8 cellular contexts compared by ENCODE assay signal in genomic region chr12:55817352-55818139, GRCh38. TPM values are rescaled to one million over a fixed set of nuclear protein-coding genes. Genes with fewer than 3 reads are reported as not detected.
A peak's percentile ranks its signal among the peaks of the same experiment; 100 is the strongest.
DNase-seq lines count a peak whose midpoint lies in the region; ATAC-seq, FAIRE-seq and TF ChIP-seq lines count a peak whose summit lies in the region.

ORMDL2 (plus strand) TSS chr12:55818041; CDS start chr12:55819000, 959 bp downstream.
SARNP (minus strand) TSS chr12:55817724; CDS start chr12:55817701, 23 bp downstream.

- H3K4me2 ChIP-seq in DOHH2 (ENCODE audit: low read length) = peak within 1 kb of the TSS; percentile 74
- peak within 1 kb of the TSS; percentile 98 for H3K4me2 ChIP-seq in GM23248 (ENCODE audit: unreplicated experiment)
- peak within 1 kb of the TSS; percentile 90 for H3K4me2 ChIP-seq in Karpas-422 (ENCODE audit: low read depth, low read length, poor library complexity, severe bottlenecking)

- H2AFZ ChIP-seq in GM23248 = peak within 1 kb of the TSS; percentile 89
- peak within 1 kb of the TSS; percentile 53 for H2AFZ ChIP-seq in Karpas-422 (ENCODE audit: low read length)

- H4K20me1 ChIP-seq in DOHH2 (ENCODE audit: control insufficient read depth, insufficient read depth, low read depth, low read length) = peaks cover 11% of the 10 kb centered on the region; the same call in 1 of the 2 replicates
- peaks cover 4% of the 10 kb centered on the region; the same call in 1 of the 2 replicates for H4K20me1 ChIP-seq in GM23248 (ENCODE audit: insufficient read depth)
- H4K20me1 ChIP-seq in Karpas-422 (ENCODE audit: insufficient read depth, low read depth, low read length) = peaks cover 3% of the 10 kb centered on the region; the same call in 1 of the 2 replicates

- H3K79me2 ChIP-seq in DOHH2 (ENCODE audit: control insufficient read depth, low read length) (peaks cover 81% of the 10 kb centered on the region), GM23248 (ENCODE audit: insufficient read depth) (peaks cover 78% of the 10 kb centered on the region), Karpas-422 (ENCODE audit: low read length) (peaks cover 73% of the 10 kb centered on the region)

- no peaks in the 10 kb centered on the region for H3K27me3 Mint-ChIP-seq in activated T-cell treated with anti-CD3 and anti-CD28 coated beads, Interleukin-2, amount 50 U/mL, for 72 hours (ENCODE audit: low read depth)

- no peak within 1 kb of the TSS for H3K27ac Mint-ChIP-seq in activated T-cell treated with anti-CD3 and anti-CD28 coated beads, Interleukin-2, amount 50 U/mL, for 72 hours

- peak; percentile 100 for DNase-seq in GM23248
- peak; percentile 100 for DNase-seq in Karpas-422
- peak; percentile 99 for DNase-seq in RCC 7860 (ENCODE audit: low spot score)
- peak; percentile 94 to 98 for DNase-seq in activated T-cell treated with anti-CD3 and anti-CD28 coated beads, Interleukin-2, amount 50 U/mL, for 72 hours
- peak; percentile 95 for DNase-seq in esophagus squamous epithelium (lab: John Stamatoyannopoulos, UW)
- DNase-seq in stimulated activated CD8-positive, alpha-beta memory T cell treated with anti-CD3 and anti-CD28 coated beads, Interleukin-7, amount 100 ng/mL, for 4 hours (ENCODE audit: low read depth in 2 of 2) = peak; percentile 91 to 98

- no peaks in the 10 kb centered on the region for H3K9me3 Mint-ChIP-seq in activated T-cell treated with anti-CD3 and anti-CD28 coated beads, Interleukin-2, amount 50 U/mL, for 72 hours

- H3K9me3 ChIP-seq in DOHH2 (ENCODE audit: control insufficient read depth, insufficient read depth, low read length) (no peaks in the 10 kb centered on the region), GM23248 (ENCODE audit: low read depth) (no peaks in the 10 kb centered on the region), Karpas-422 (ENCODE audit: low read length) (no peaks in the 10 kb centered on the region), esophagus squamous epithelium (no peaks in the 10 kb centered on the region), muscle layer of duodenum (ENCODE audit: control insufficient read depth in 1 of 2, low read length in 2 of 2) (no peaks in the 10 kb centered on the region)

- WGBS in GM23248 (ENCODE audit: low coverage in 1 of 2, low lambda C conversion rate in 2 of 2, missing lambda C conversion rate in 2 of 2), 2 experiments = 1% methylated on average over 38 of the region's 38 CpGs
- 0 to 1% methylated on average over 37 of the region's 38 CpGs for WGBS in esophagus squamous epithelium, 2 donors

- H3K4me1 Mint-ChIP-seq in activated T-cell treated with anti-CD3 and anti-CD28 coated beads, Interleukin-2, amount 50 U/mL, for 72 hours (ENCODE audit: low read depth) = peaks cover 46% of the 10 kb centered on the region

- H3K36me3 Mint-ChIP-seq in activated T-cell treated with anti-CD3 and anti-CD28 coated beads, Interleukin-2, amount 50 U/mL, for 72 hours (ENCODE audit: insufficient read depth in 2 of 2) = peaks cover 9 to 17% of the 10 kb centered on the region in 2 donors

- intact Hi-C loops in esophagus squamous epithelium (cut with DNase I) = no loop called here

- H3K27me3 ChIP-seq in DOHH2 (ENCODE audit: control insufficient read depth, low read length) (no peaks in the 10 kb centered on the region), GM23248 (replicated peaks; ENCODE audit: insufficient read depth) (no peaks in the 10 kb centered on the region), Karpas-422 (ENCODE audit: low read length) (no peaks in the 10 kb centered on the region), esophagus squamous epithelium (no peaks in the 10 kb centered on the region), muscle layer of duodenum (ENCODE audit: low read depth, low read length) (no peaks in the 10 kb centered on the region)

- peak; percentile 96 to 97 for ATAC-seq in activated T-cell treated with anti-CD3 and anti-CD28 coated beads, Interleukin-2, amount 50 U/mL, for 72 hours (replicated peaks in 1 of 2)

- H3K4me1 ChIP-seq in DOHH2 (ENCODE audit: control insufficient read depth, low read length) (peaks cover 36% of the 10 kb centered on the region), GM23248 (ENCODE audit: insufficient read depth) (peaks cover 25% of the 10 kb centered on the region), Karpas-422 (ENCODE audit: low read length) (peaks cover 26% of the 10 kb centered on the region), esophagus squamous epithelium (peaks cover 0 to 58% (median 37%) of the 10 kb centered on the region in 3 donors), muscle layer of duodenum (ENCODE audit: control insufficient read depth in 1 of 2, insufficient read depth in 2 of 2, low read length in 2 of 2) (peaks cover 7 to 45% of the 10 kb centered on the region in 2 donors)

- in situ Hi-C loops in GM23248 (cut with MboI) = no loop called here

- H3K9me2 ChIP-seq in DOHH2 (replicated peaks; ENCODE audit: control insufficient read depth, low read length) (no peaks in the 10 kb centered on the region), GM23248 (ENCODE audit: insufficient read depth) (no peaks in the 10 kb centered on the region), Karpas-422 (replicated peaks; ENCODE audit: insufficient read depth, low read length) (no peaks in the 10 kb centered on the region)

- no peak within 1 kb of the TSS for H3K4me3 Mint-ChIP-seq in activated T-cell treated with anti-CD3 and anti-CD28 coated beads, Interleukin-2, amount 50 U/mL, for 72 hours

- H3K9ac ChIP-seq in GM23248 (peak within 1 kb of the TSS; percentile 89), Karpas-422 (ENCODE audit: low read length) (peak within 1 kb of the TSS; percentile 87)

- peaks cover 91% of the 10 kb centered on the region for H3K36me3 ChIP-seq in DOHH2 (ENCODE audit: control insufficient read depth, low read length)
- H3K36me3 ChIP-seq in GM23248 (ENCODE audit: low read depth) = peaks cover 34% of the 10 kb centered on the region
- peaks cover 50% of the 10 kb centered on the region for H3K36me3 ChIP-seq in Karpas-422 (ENCODE audit: insufficient read depth, low read length)
- H3K36me3 ChIP-seq in esophagus squamous epithelium = peaks cover 6 to 68% (median 23%) of the 10 kb centered on the region in 3 donors
- peaks cover 30 to 33% of the 10 kb centered on the region in 2 donors for H3K36me3 ChIP-seq in muscle layer of duodenum (ENCODE audit: control insufficient read depth in 1 of 2, insufficient read depth in 2 of 2, low read length in 2 of 2)

- peak in 3 of 4 donors; percentile 34 to 85 (median 75) for TF ChIP-seq POLR2A in esophagus squamous epithelium (IDR thresholded peaks at IDR 0.05)

- peak; percentile 95 for FAIRE-seq in RCC 7860 (lab: Jason Lieb, UNC)

- H3K4me3 ChIP-seq in DOHH2 (ENCODE audit: low read length) (peak within 1 kb of the TSS; percentile 88), GM23248 (peak within 1 kb of the TSS; percentile 96), Karpas-422 (ENCODE audit: low read length) (peak within 1 kb of the TSS; percentile 91), esophagus squamous epithelium (peak within 1 kb of the TSS; percentile 53 to 94 (median 70)), muscle layer of duodenum (ENCODE audit: low read depth in 1 of 2, low read length in 2 of 2) (peak within 1 kb of the TSS; percentile 99 to 100)

- no peak for TF ChIP-seq CTCF in DOHH2 (IDR thresholded peaks at IDR 0.05; ENCODE audit: low read depth, low read length, poor library complexity, severe bottlenecking)
- no peak for TF ChIP-seq CTCF in esophagus squamous epithelium (IDR thresholded peaks at IDR 0.05)

- peak within 1 kb of the TSS; percentile 66 for H3K27ac ChIP-seq in DOHH2 (ENCODE audit: low read depth, low read length)
- peak within 1 kb of the TSS; percentile 87 for H3K27ac ChIP-seq in GM23248
- H3K27ac ChIP-seq in Karpas-422 (ENCODE audit: low read length) = peak within 1 kb of the TSS; percentile 68
- H3K27ac ChIP-seq in esophagus squamous epithelium = peak within 1 kb of the TSS; percentile 89 to 98 (median 93)
- H3K27ac ChIP-seq in muscle layer of duodenum (ENCODE audit: low read length) = peak within 1 kb of the TSS; percentile 97

- H3F3A ChIP-seq in DOHH2 (ENCODE audit: control insufficient read depth, insufficient read depth) (peaks cover 12% of the 10 kb centered on the region), GM23248 (ENCODE audit: insufficient read depth) (peaks cover 37% of the 10 kb centered on the region)

RNA-seq across cellular contexts. Expression of gene ORMDL2, which starts in this region (rescaled TPM):
- 21.1 and 21.7 TPM in 2 replicates for total RNA-seq in GM23248 (2014; rRNA removed; shearing (Covaris generic))
- 86.6 and 87.7 TPM in 2 replicates for polyA plus RNA-seq in GM23248 (2016; fragmentation: Nextera tagmentation; extraction: Ambion mirVana)
- total RNA-seq in Karpas-422 (2014; rRNA removed; shearing (Covaris generic); ENCODE audit: low replicate concordance) = 32.6 and 37.4 TPM in 2 replicates
- total RNA-seq in activated T-cell treated with anti-CD3 and anti-CD28 coated beads, Interleukin-2, amount 50 U/mL, for 72 hours = 10 to 100 TPM; 29.5 to 33.5 TPM
- total RNA-seq in esophagus squamous epithelium = 10 to 100 TPM; 29.9 to 31.9 (median 31.1) TPM

RNA-seq across cellular contexts. Expression of gene SARNP, which starts in this region (rescaled TPM):
- total RNA-seq in GM23248 (2014; rRNA removed; shearing (Covaris generic)) = 53.6 and 65.1 TPM in 2 replicates
- polyA plus RNA-seq in GM23248 (2016; fragmentation: Nextera tagmentation; extraction: Ambion mirVana) = 131 and 139 TPM in 2 replicates
- total RNA-seq in Karpas-422 (2014; rRNA removed; shearing (Covaris generic); ENCODE audit: low replicate concordance) = 64.9 and 100 TPM in 2 replicates
- 100 to 1,000 TPM; 106 to 127 TPM for total RNA-seq in activated T-cell treated with anti-CD3 and anti-CD28 coated beads, Interleukin-2, amount 50 U/mL, for 72 hours
- 10 to 100 TPM; 22.6 to 60.1 (median 53.7) TPM for total RNA-seq in esophagus squamous epithelium

Comparison
In these comparisons a context has a peak if more than half of its experiments do, and no peak if none do; other contexts are left out.
1. Peak in every context shown above with its lines: DNase-seq, ATAC-seq, H3K4me3 ChIP-seq and H3K27ac ChIP-seq.